Comparison of ENCODE assay signal across 8 cellular contexts in the genomic region with DNA sequence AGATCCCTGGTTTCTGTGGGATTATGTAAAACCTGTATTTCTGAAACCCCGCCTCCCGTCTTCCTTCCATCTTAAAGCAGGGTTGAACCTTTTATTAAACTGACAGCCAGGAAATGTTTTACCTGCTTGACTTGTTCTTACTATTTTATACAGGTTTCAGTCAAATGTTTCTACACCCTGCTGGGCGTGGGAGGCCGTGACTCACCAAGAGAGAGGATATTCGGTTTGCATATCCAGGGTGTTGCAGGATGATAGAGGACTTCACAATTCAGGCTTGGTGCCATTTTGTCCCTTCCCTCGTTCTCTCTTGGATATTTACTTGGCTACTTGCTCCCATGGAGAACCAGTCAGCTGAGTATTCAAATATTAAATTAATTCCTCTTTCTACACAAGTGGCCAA.
DNase-seq lines count a peak whose midpoint lies in the region; ATAC-seq and TF ChIP-seq lines count a peak whose summit lies in the region.

No MANE protein-coding gene starts in this region.

- H3K4me3 Mint-ChIP-seq in activated naive CD8-positive, alpha-beta T cell treated with anti-CD3 and anti-CD28 coated beads, Interleukin-2, amount 50 U/mL, for 24 hours = no peak overlapping the region
- no peak overlapping the region for H3K4me3 Mint-ChIP-seq in natural killer cell

- peaks cover 50% of the 10 kb centered on the region for H3K4me1 Mint-ChIP-seq in activated naive CD8-positive, alpha-beta T cell treated with anti-CD3 and anti-CD28 coated beads, Interleukin-2, amount 50 U/mL, for 24 hours
- peaks cover 6 to 9% of the 10 kb centered on the region in 2 donors for H3K4me1 Mint-ChIP-seq in natural killer cell

- no peaks in the 10 kb centered on the region for H3K27me3 Mint-ChIP-seq in activated naive CD8-positive, alpha-beta T cell treated with anti-CD3 and anti-CD28 coated beads, Interleukin-2, amount 50 U/mL, for 24 hours
- H3K27me3 Mint-ChIP-seq in natural killer cell (ENCODE audit: low read depth in 2 of 2) = no peaks in the 10 kb centered on the region

- ATAC-seq in GM19023 (IDR thresholded peaks at IDR 0.05; ENCODE audit: unreplicated experiment) (peak; percentile 37), HG03342 (IDR thresholded peaks at IDR 0.05; ENCODE audit: unreplicated experiment) (peak; percentile 41), natural killer cell (no peak), HG03565 (IDR thresholded peaks at IDR 0.05; ENCODE audit: unreplicated experiment) (no peak)
- ATAC-seq in activated naive CD8-positive, alpha-beta T cell treated with anti-CD3 and anti-CD28 coated beads, Interleukin-2, amount 50 U/mL, for 24 hours = no peak

- no peaks in the 10 kb centered on the region for H3K9me3 Mint-ChIP-seq in activated naive CD8-positive, alpha-beta T cell treated with anti-CD3 and anti-CD28 coated beads, Interleukin-2, amount 50 U/mL, for 24 hours
- no peaks in the 10 kb centered on the region for H3K9me3 Mint-ChIP-seq in natural killer cell

- H3K27ac Mint-ChIP-seq in activated naive CD8-positive, alpha-beta T cell treated with anti-CD3 and anti-CD28 coated beads, Interleukin-2, amount 50 U/mL, for 24 hours = peak overlapping the region; percentile 43
- H3K27ac Mint-ChIP-seq in natural killer cell = no peak overlapping the region

- DNase-seq in activated naive CD8-positive, alpha-beta T cell treated with anti-CD3 and anti-CD28 coated beads, Interleukin-2, amount 50 U/mL, for 24 hours = peak; percentile 63
- peak; percentile 38 for DNase-seq in stimulated activated CD4-positive, alpha-beta T cell treated with anti-CD3 and anti-CD28 coated beads, Interleukin-2, amount 100 ng/mL, for 4 hours (ENCODE audit: low read depth)
- DNase-seq in natural killer cell (no peak), NOMO-1 treated with DMSO at 0.1 percent for 48 hours (lab: John Stamatoyannopoulos, UW; ENCODE audit: unreplicated experiment) (no peak), ACHN (no peak)

- no peak for TF ChIP-seq CTCF in natural killer cell (IDR thresholded peaks at IDR 0.05)

- intact Hi-C loops in natural killer cell (cut with micrococcal nuclease) = no loop called here

- no peaks in the 10 kb centered on the region for H3K36me3 Mint-ChIP-seq in activated naive CD8-positive, alpha-beta T cell treated with anti-CD3 and anti-CD28 coated beads, Interleukin-2, amount 50 U/mL, for 24 hours (ENCODE audit: low read depth)
- H3K36me3 Mint-ChIP-seq in natural killer cell = no peaks in the 10 kb centered on the region

- in situ Hi-C loops in ACHN (cut with HindIII; ENCODE audit: low pct_ligation_motif_present, low pct_unique_long_range_greater_than_20kb, low sequenced_read_pairs) = no loop called here

Comparison
In these comparisons a context has a peak if more than half of its experiments do, and no peak if none do; other contexts are left out.
1. ATAC-seq: peak in GM19023 (single experiment) and HG03342 (single experiment); none in activated naive CD8-positive, alpha-beta T cell treated with anti-CD3 and anti-CD28 coated beads, Interleukin-2, amount 50 U/mL, for 24 hours (single experiment), natural killer cell (0 of 3) and HG03565 (single experiment).
2. DNase-seq: peak in activated naive CD8-positive, alpha-beta T cell treated with anti-CD3 and anti-CD28 coated beads, Interleukin-2, amount 50 U/mL, for 24 hours (single experiment) and stimulated activated CD4-positive, alpha-beta T cell treated with anti-CD3 and anti-CD28 coated beads, Interleukin-2, amount 100 ng/mL, for 4 hours (single experiment); none in natural killer cell (single experiment), NOMO-1 treated with DMSO at 0.1 percent for 48 hours (single experiment) and ACHN (single experiment).